In genomic region chr1:146019225-146020057, GRCh38 we compare ENCODE assay signal across 15 cellular contexts. TPM values are rescaled to one million over a fixed set of nuclear protein-coding genes. Genes with fewer than 3 reads are reported as not detected.
DNase-seq lines count a peak whose midpoint lies in the region; FAIRE-seq and TF ChIP-seq lines count a peak whose summit lies in the region.
"Had no signal": no experiment of that assay in that cellular context is flagged by ENCODE, and none has a peak within 500 bp of the region (broad histone marks: within the 10 kb centered on the region; RNA-seq: fewer than 3 reads in every experiment).

No MANE protein-coding gene starts in this region.

- H3K4me3 Mint-ChIP-seq in astrocyte (ENCODE audit: unreplicated experiment), result no peak overlapping the region

- H3K4me2 ChIP-seq in astrocyte (ENCODE audit: low read length) (peak overlapping the region; percentile 60), smooth muscle cell (peak overlapping the region; percentile 61)

- H4K20me1 ChIP-seq in astrocyte (ENCODE audit: insufficient read depth, low read length) (no peaks in the 10 kb centered on the region), smooth muscle cell (ENCODE audit: low read depth) (no peaks in the 10 kb centered on the region)

- no peak for TF ChIP-seq CTCF in astrocyte (IDR thresholded peaks at IDR 0.05; ENCODE audit: insufficient read depth, low read depth, low read length)
- no peak for TF ChIP-seq CTCF in smooth muscle cell (IDR thresholded peaks at IDR 0.05; ENCODE audit: borderline replicate concordance, insufficient read depth, poor library complexity, severe bottlenecking)

- no peaks in the 10 kb centered on the region for H3F3A ChIP-seq in smooth muscle cell (ENCODE audit: low read depth)

- H3K9me3 ChIP-seq in HUES6 (ENCODE audit: control insufficient read depth, insufficient read depth, low read depth, low read length) (no peaks in the 10 kb centered on the region), astrocyte (ENCODE audit: insufficient read depth, low read depth, low read length) (no peaks in the 10 kb centered on the region), iPS-18c (ENCODE audit: control insufficient read depth, insufficient read depth, low read length) (no peaks in the 10 kb centered on the region), smooth muscle cell (replicated peaks; ENCODE audit: low read depth) (no peaks in the 10 kb centered on the region), HAP-1 (no peaks in the 10 kb centered on the region)
- H3K9me3 ChIP-seq: colonic mucosa had no signal

- in situ Hi-C loops in HAP-1 (cut with MboI; ENCODE audit: low sequenced_read_pairs), result no loop called here

- peaks cover 3% of the 10 kb centered on the region for H3K36me3 Mint-ChIP-seq in astrocyte (ENCODE audit: low read depth, unreplicated experiment)

- no peak overlapping the region for H3K27ac Mint-ChIP-seq in astrocyte (ENCODE audit: unreplicated experiment)

- H3K9ac ChIP-seq in HUES6 (ENCODE audit: low read length) (no peak overlapping the region), astrocyte (ENCODE audit: low read length) (no peak overlapping the region), smooth muscle cell (ENCODE audit: low read depth) (no peak overlapping the region)

- WGBS in smooth muscle cell (ENCODE audit: low lambda C conversion rate), result 36% methylated on average over 25 of the region's 43 CpGs

- no peak for FAIRE-seq in astrocyte (lab: Jason Lieb, UNC)
- FAIRE-seq: islet of Langerhans, small intestine had no signal

- H3K4me1 ChIP-seq in HUES6 (ENCODE audit: control insufficient read depth, insufficient read depth, low read length) (peaks cover 16% of the 10 kb centered on the region), astrocyte (ENCODE audit: insufficient read depth, low read length) (no peaks in the 10 kb centered on the region), smooth muscle cell (ENCODE audit: low read depth) (no peaks in the 10 kb centered on the region), HAP-1 (peaks cover 9% of the 10 kb centered on the region)
- H3K4me1 ChIP-seq: colonic mucosa had no signal

- H3K36me3 ChIP-seq in HUES6 (ENCODE audit: control insufficient read depth, insufficient read depth, low read length) (no peaks in the 10 kb centered on the region), astrocyte (ENCODE audit: insufficient read depth, low read length) (no peaks in the 10 kb centered on the region), smooth muscle cell (ENCODE audit: low read depth) (no peaks in the 10 kb centered on the region), HAP-1 (replicated peaks) (no peaks in the 10 kb centered on the region)
- H3K36me3 ChIP-seq: colonic mucosa had no signal

- H3K4me3 ChIP-seq in HUES6 (ENCODE audit: low read depth, low read length), result peak overlapping the region; percentile 51
- no peak overlapping the region for H3K4me3 ChIP-seq in astrocyte (ENCODE audit: insufficient read depth, low read depth, low read length)
- H3K4me3 ChIP-seq in iPS-18c (ENCODE audit: insufficient read depth, low read depth, low read length), result peak overlapping the region; percentile 51
- peak overlapping the region; percentile 8 for H3K4me3 ChIP-seq in smooth muscle cell
- H3K4me3 ChIP-seq in HAP-1, result no peak overlapping the region
- H3K4me3 ChIP-seq: colonic mucosa had no signal

- H3K27ac ChIP-seq in HUES6 (ENCODE audit: low read depth, low read length), result no peak overlapping the region
- H3K27ac ChIP-seq in astrocyte (ENCODE audit: low read depth, low read length), result no peak overlapping the region
- H3K27ac ChIP-seq in smooth muscle cell (ENCODE audit: low read depth), result no peak overlapping the region
- H3K27ac ChIP-seq: colonic mucosa, HL-60 had no signal

- no peak for DNase-seq in astrocyte (ENCODE audit: low read depth)
- no peak for DNase-seq in smooth muscle cell (lab: John Stamatoyannopoulos, UW; ENCODE audit: unreplicated experiment)
- no peak for DNase-seq in COR-L47 (lab: John Stamatoyannopoulos, UW)
- no peak for DNase-seq in HAP-1 (ENCODE audit: low spot score in 2 of 2)
- DNase-seq in NCI-H1417 (lab: John Stamatoyannopoulos, UW), result no peak
- DNase-seq in NCI-H2029 (lab: John Stamatoyannopoulos, UW), result no peak
- DNase-seq: colonic mucosa, DND-41, NCI-H1694 treated with DMSO at 0.1 percent for 48 hours had no signal

- H3K27me3 ChIP-seq in HUES6 (ENCODE audit: control insufficient read depth, insufficient read depth, low read length) (peaks cover 55% of the 10 kb centered on the region), astrocyte (ENCODE audit: insufficient read depth, low read length) (peaks cover 24% of the 10 kb centered on the region), smooth muscle cell (ENCODE audit: low read depth) (peaks cover 57% of the 10 kb centered on the region), HAP-1 (ENCODE audit: low read depth) (peaks cover 36% of the 10 kb centered on the region)

- H3K9me3 Mint-ChIP-seq in astrocyte (ENCODE audit: unreplicated experiment), result peaks cover 6% of the 10 kb centered on the region

- H3K27me3 Mint-ChIP-seq in astrocyte (ENCODE audit: low read depth, unreplicated experiment), result peaks cover 34% of the 10 kb centered on the region

- no peak overlapping the region for H2AFZ ChIP-seq in astrocyte (ENCODE audit: low read depth, low read length)
- H2AFZ ChIP-seq in smooth muscle cell (ENCODE audit: low read depth), result no peak overlapping the region

- peaks cover 6% of the 10 kb centered on the region for H3K4me1 Mint-ChIP-seq in astrocyte (ENCODE audit: low read depth, unreplicated experiment)

- no peaks in the 10 kb centered on the region for H3K79me2 ChIP-seq in astrocyte (ENCODE audit: insufficient read depth, low read length)
- no peaks in the 10 kb centered on the region for H3K79me2 ChIP-seq in smooth muscle cell (ENCODE audit: low read depth)

RNA-seq across cellular contexts. Expression of gene HJV, which starts 2.1 kb away (rescaled TPM):
- total RNA-seq in astrocyte (not detected in 2 replicates), smooth muscle cell (not detected in 2 replicates)
- not detected in 2 replicates for polyA plus RNA-seq in smooth muscle cell
- total RNA-seq: activated CD8-positive, alpha-beta memory T cell treated with anti-CD3 and anti-CD28 coated beads for 36 hours; colonic mucosa had no signal
- polyA plus RNA-seq: small intestine had no signal

RNA-seq across cellular contexts. Expression of gene TXNIP, which starts 23.1 kb away (rescaled TPM):
- total RNA-seq in astrocyte (157 and 217 TPM in 2 replicates), smooth muscle cell (365 and 384 TPM in 2 replicates)
- 197 and 206 TPM in 2 replicates for polyA plus RNA-seq in smooth muscle cell

RNA-seq across cellular contexts. Expression of gene POLR3GL, which starts 55.0 kb away (rescaled TPM):
- total RNA-seq in astrocyte (19.2 and 20.5 TPM in 2 replicates), smooth muscle cell (17.7 and 22.2 TPM in 2 replicates)
- polyA plus RNA-seq in smooth muscle cell, result 26.4 and 33.6 TPM in 2 replicates

RNA-seq across cellular contexts. Expression of gene ANKRD34A, which starts 55.1 kb away (rescaled TPM):
- 5.8 and 6.3 TPM in 2 replicates for total RNA-seq in astrocyte
- 0.36 and 0.49 TPM in 2 replicates for total RNA-seq in smooth muscle cell
- polyA plus RNA-seq in smooth muscle cell, result 1.3 and 2.4 TPM in 2 replicates

Comparison
In these comparisons a context has a peak if more than half of its experiments do, and no peak if none do; other contexts are left out.
1. H3K4me3 ChIP-seq: peak in HUES6 (single experiment), iPS-18c (single experiment) and smooth muscle cell (single experiment); none in astrocyte (single experiment) and HAP-1 (single experiment).